Comparison of ENCODE assay signal across 16 cellular contexts in the genomic region with DNA sequence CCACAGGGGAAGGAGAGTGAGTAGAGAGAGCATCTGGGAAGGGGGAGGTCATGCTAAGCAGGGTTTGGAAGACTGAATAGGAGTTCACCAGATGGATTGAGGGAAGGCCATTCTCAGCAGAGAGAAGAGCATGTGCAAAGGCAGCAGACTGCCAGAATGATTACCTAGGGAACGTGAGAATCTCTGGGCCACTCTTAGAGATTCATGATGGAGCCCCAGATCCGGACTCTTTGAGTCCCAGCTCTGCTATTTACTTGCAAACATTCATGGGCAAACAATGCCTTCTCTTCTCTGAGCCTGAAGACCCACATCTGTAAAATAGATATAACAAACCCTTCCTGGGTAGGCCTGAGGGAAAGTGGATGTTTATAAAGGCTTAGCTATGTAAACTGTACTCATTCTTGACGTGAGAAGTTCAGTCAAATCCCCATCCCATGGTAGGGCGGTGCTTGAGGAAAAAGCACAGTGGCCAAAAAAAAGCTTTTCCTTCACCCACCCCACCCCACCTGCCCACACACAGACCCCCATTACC. TPM values are rescaled to one million over a fixed set of nuclear protein-coding genes. Genes with fewer than 3 reads are reported as not detected.
DNase-seq lines count a peak whose midpoint lies in the region; ATAC-seq, FAIRE-seq and TF ChIP-seq lines count a peak whose summit lies in the region.
"Had no signal": no experiment of that assay in that cellular context is flagged by ENCODE, and none has a peak within 500 bp of the region (broad histone marks: within the 10 kb centered on the region; RNA-seq: fewer than 3 reads in every experiment).

No MANE protein-coding gene starts in this region.

- TF ChIP-seq CTCF in type B pancreatic cell (conservative IDR thresholded peaks at IDR 0.05): no peak

- no peak overlapping the region for H3K9ac ChIP-seq in muscle layer of colon (ENCODE audit: low read length)

- peak overlapping the region; percentile 50 for H3K27ac ChIP-seq in angular gyrus (ENCODE audit: low read depth, low read length)
- peak overlapping the region; percentile 66 for H3K27ac ChIP-seq in muscle layer of colon (ENCODE audit: low read depth, low read length)
- H3K27ac ChIP-seq in naive thymus-derived CD4-positive, alpha-beta T cell (ENCODE audit: low read depth, low read length): no peak overlapping the region

- peaks cover 27% of the 10 kb centered on the region for H3K4me1 ChIP-seq in muscle layer of colon (ENCODE audit: insufficient read depth, low read length)
- H3K4me1 ChIP-seq in naive thymus-derived CD4-positive, alpha-beta T cell (ENCODE audit: control insufficient read depth in 2 of 2, insufficient read depth in 2 of 2, low read length in 2 of 2): peaks cover 11 to 18% of the 10 kb centered on the region in 2 donors

- no peak for DNase-seq in T-helper 2 cell treated with Interferon-gamma antibody and Interleukin-4, amounts not matched to agents 5 μg/mL and 100 μg/mL, for 36 hours (ENCODE audit: low spot score)
- no peak for DNase-seq in T-helper 2 cell
- DNase-seq in type B pancreatic cell (ENCODE audit: extremely low spot score, unreplicated experiment): no peak
- no peak for DNase-seq in naive thymus-derived CD4-positive, alpha-beta T cell
- DNase-seq in HuH-7.5 (ENCODE audit: low spot score): no peak
- no peak for DNase-seq in GM12891 (ENCODE audit: insufficient read length, low spot score)
- DNase-seq: activated T-cell treated with anti-CD3 and anti-CD28 coated beads, Interleukin-2, amount 50 U/mL, for 24 hours; COR-L47; endodermal cell; left lung; NCI-H2107; transverse colon had no signal

- H3K36me3 Mint-ChIP-seq in T-helper 2 cell treated with Interferon-gamma antibody and Interleukin-4, amounts not matched to agents 5 μg/mL and 100 μg/mL, for 36 hours (ENCODE audit: low read depth): peaks cover 11% of the 10 kb centered on the region
- H3K36me3 Mint-ChIP-seq in type B pancreatic cell: peaks cover 8% of the 10 kb centered on the region
- H3K36me3 Mint-ChIP-seq in naive thymus-derived CD4-positive, alpha-beta T cell: peaks cover 0 to 19% (median 0%) of the 10 kb centered on the region in 5 donors

- H3K27me3 ChIP-seq in muscle layer of colon (ENCODE audit: control insufficient read depth in 1 of 2, insufficient read depth in 2 of 2, low read length in 2 of 2): no peaks in the 10 kb centered on the region
- no peaks in the 10 kb centered on the region for H3K27me3 ChIP-seq in naive thymus-derived CD4-positive, alpha-beta T cell (ENCODE audit: control insufficient read depth in 2 of 2, insufficient read depth in 2 of 2, low read length in 2 of 2)

- no peak overlapping the region for H3K4me3 ChIP-seq in muscle layer of colon (ENCODE audit: low read depth in 1 of 2, low read length in 2 of 2)
- H3K4me3 ChIP-seq in naive thymus-derived CD4-positive, alpha-beta T cell (ENCODE audit: low read length): no peak overlapping the region
- H3K4me3 ChIP-seq: left lung, transverse colon had no signal

- CTCF ChIA-PET in naive thymus-derived CD4-positive, alpha-beta T cell (lab: Charles Lee): interaction anchor here (1.4 kb wide), 1 partner anchor 30 kb away, joined by 3 read pairs; no protein-coding TSS in a partner anchor

- no peaks in the 10 kb centered on the region for H3K9me3 Mint-ChIP-seq in T-helper 2 cell treated with Interferon-gamma antibody and Interleukin-4, amounts not matched to agents 5 μg/mL and 100 μg/mL, for 36 hours
- no peaks in the 10 kb centered on the region for H3K9me3 Mint-ChIP-seq in type B pancreatic cell
- peaks cover 0 to 2% (median 0%) of the 10 kb centered on the region in 11 donors for H3K9me3 Mint-ChIP-seq in naive thymus-derived CD4-positive, alpha-beta T cell
- H3K9me3 Mint-ChIP-seq: activated T-cell treated with anti-CD3 and anti-CD28 coated beads, Interleukin-2, amount 50 U/mL, for 24 hours; endodermal cell had no signal

- POLR2A ChIA-PET in naive thymus-derived CD4-positive, alpha-beta T cell (lab: Charles Lee): interaction anchor here (1.9 kb wide), 1 partner anchor 9 kb away, joined by 4 read pairs; no protein-coding TSS in a partner anchor

- no peak for TF ChIP-seq POLR2A in GM12891 (IDR thresholded peaks at IDR 0.05; ENCODE audit: low read depth, low read length)

- no peaks in the 10 kb centered on the region for H3K9me3 ChIP-seq in muscle layer of colon (ENCODE audit: low read length)
- H3K9me3 ChIP-seq in naive thymus-derived CD4-positive, alpha-beta T cell (ENCODE audit: control insufficient read depth in 2 of 3, low read length in 3 of 3): no peaks in the 10 kb centered on the region
- H3K9me3 ChIP-seq: left lung, transverse colon had no signal

- H3K27ac Mint-ChIP-seq in T-helper 2 cell treated with Interferon-gamma antibody and Interleukin-4, amounts not matched to agents 5 μg/mL and 100 μg/mL, for 36 hours: peak overlapping the region; percentile 4
- H3K27ac Mint-ChIP-seq in type B pancreatic cell: peak overlapping the region; percentile 97
- H3K27ac Mint-ChIP-seq in naive thymus-derived CD4-positive, alpha-beta T cell: peak overlapping the region in 1 of 9 donors; percentile 4
- H3K27ac Mint-ChIP-seq: activated T-cell treated with anti-CD3 and anti-CD28 coated beads, Interleukin-2, amount 50 U/mL, for 24 hours had no signal

- H3K27me3 Mint-ChIP-seq in T-helper 2 cell treated with Interferon-gamma antibody and Interleukin-4, amounts not matched to agents 5 μg/mL and 100 μg/mL, for 36 hours (ENCODE audit: low read depth): peaks cover 5% of the 10 kb centered on the region
- no peaks in the 10 kb centered on the region for H3K27me3 Mint-ChIP-seq in type B pancreatic cell
- H3K27me3 Mint-ChIP-seq in naive thymus-derived CD4-positive, alpha-beta T cell: peaks cover 0 to 18% (median 0%) of the 10 kb centered on the region in 5 donors

- intact Hi-C loops in naive thymus-derived CD4-positive, alpha-beta T cell (cut with micrococcal nuclease): no loop called here

- no peaks in the 10 kb centered on the region for H3K36me3 ChIP-seq in muscle layer of colon (ENCODE audit: insufficient read depth, low read length)
- H3K36me3 ChIP-seq in naive thymus-derived CD4-positive, alpha-beta T cell (ENCODE audit: control insufficient read depth in 2 of 3, insufficient read depth in 3 of 3, low read length in 3 of 3): no peaks in the 10 kb centered on the region
- H3K36me3 ChIP-seq: left lung, transverse colon had no signal

- H3K4me3 Mint-ChIP-seq in T-helper 2 cell treated with Interferon-gamma antibody and Interleukin-4, amounts not matched to agents 5 μg/mL and 100 μg/mL, for 36 hours: no peak overlapping the region
- peak overlapping the region; percentile 99 for H3K4me3 Mint-ChIP-seq in type B pancreatic cell
- no peak overlapping the region for H3K4me3 Mint-ChIP-seq in naive thymus-derived CD4-positive, alpha-beta T cell
- H3K4me3 Mint-ChIP-seq: activated T-cell treated with anti-CD3 and anti-CD28 coated beads, Interleukin-2, amount 50 U/mL, for 24 hours; endodermal cell had no signal

- peaks cover 26% of the 10 kb centered on the region for H3K4me1 Mint-ChIP-seq in T-helper 2 cell treated with Interferon-gamma antibody and Interleukin-4, amounts not matched to agents 5 μg/mL and 100 μg/mL, for 36 hours (ENCODE audit: low read depth)
- peaks cover 42% of the 10 kb centered on the region for H3K4me1 Mint-ChIP-seq in type B pancreatic cell (ENCODE audit: unreplicated experiment)
- H3K4me1 Mint-ChIP-seq in naive thymus-derived CD4-positive, alpha-beta T cell: peaks cover 25 to 40% (median 31%) of the 10 kb centered on the region in 7 donors

- ATAC-seq in naive thymus-derived CD4-positive, alpha-beta T cell: no peak
- ATAC-seq: activated CD4-positive, CD25-positive, alpha-beta regulatory T cell treated with anti-CD3 and anti-CD28 coated beads, Interleukin-2, amount 50 U/mL, for 24 hours; left lung had no signal

- no peak for FAIRE-seq in GM12891 (lab: Jason Lieb, UNC)
- FAIRE-seq: A204.1 had no signal

TF ChIP-seq in GM12891, 5 proteins besides CTCF, POLR2A, EP300 and RAD21:
- no peak for TF ChIP-seq TAF1 (IDR thresholded peaks at IDR 0.05; ENCODE audit: low read depth, low read length)
- no peak for TF ChIP-seq POLR2AphosphoS5 (IDR thresholded peaks at IDR 0.05; ENCODE audit: low read depth, low read length)
TF ChIP-seq in GM12891: peak in this region for 0.

RNA-seq across cellular contexts. Expression of a gene that starts 3.0 kb away (rescaled TPM):
- total RNA-seq in type B pancreatic cell (ENCODE audit: low replicate concordance): 192 and 706 TPM in 2 replicates
- 100 to 1,000 TPM in 1 of 5 experiments, 10 to 100 TPM in 4; 43.6 to 123 (median 73.1) TPM for total RNA-seq in naive thymus-derived CD4-positive, alpha-beta T cell
- polyA plus RNA-seq in naive thymus-derived CD4-positive, alpha-beta T cell: 10 to 100 TPM; 16.6 to 18.6 TPM
- 33.9 TPM for polyA plus RNA-seq in GM12891 (2012; ENCODE audit: low read depth, missing spikeins)
